Comparison of ENCODE assay signal across 8 cellular contexts in the genomic region with DNA sequence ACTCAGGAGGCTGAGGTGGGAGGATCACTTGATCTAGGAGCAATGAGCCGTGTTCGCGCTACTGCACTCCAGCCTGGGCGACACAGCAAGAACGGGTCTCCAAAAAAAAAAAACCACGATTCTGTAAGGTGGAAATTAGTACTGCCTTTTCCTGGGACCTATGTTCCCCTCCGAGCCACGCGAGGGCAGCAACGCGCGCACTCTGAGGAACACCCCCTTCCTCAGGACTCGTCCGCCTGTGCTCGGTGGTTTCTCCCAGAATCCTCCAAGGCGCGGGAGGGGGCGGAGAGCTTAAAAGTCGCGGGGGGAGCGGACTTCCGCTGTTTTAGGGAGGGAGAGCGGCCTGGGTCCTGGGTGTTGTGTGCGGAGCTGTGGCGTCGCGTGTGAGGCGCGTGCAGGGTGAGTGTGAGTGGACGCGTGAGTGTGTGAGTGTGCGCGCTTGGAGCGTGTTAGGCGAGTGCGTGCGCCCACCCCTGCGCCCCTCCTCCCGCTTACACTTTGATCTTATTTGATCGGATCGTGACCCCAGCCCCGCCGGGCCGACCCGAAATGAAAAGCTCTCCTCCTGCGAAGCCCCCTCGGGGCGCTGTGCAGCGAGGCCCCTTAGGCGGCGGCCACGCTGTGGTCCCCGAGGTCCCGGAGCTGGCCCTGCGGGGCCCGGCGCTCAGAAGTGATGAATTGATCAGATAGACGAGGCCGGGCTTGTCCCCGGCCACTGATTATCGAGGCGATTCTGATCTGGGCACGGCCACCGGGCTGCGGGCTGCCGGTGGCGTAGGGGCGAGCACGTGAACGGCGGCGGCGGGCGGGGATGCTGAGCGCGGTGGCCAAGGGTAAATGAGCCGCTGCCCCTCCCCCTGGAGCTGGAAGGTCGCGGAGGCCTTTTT. TPM values are rescaled to one million over a fixed set of nuclear protein-coding genes. Genes with fewer than 3 reads are reported as not detected.
DNase-seq lines count a peak whose midpoint lies in the region; ATAC-seq, FAIRE-seq and TF ChIP-seq lines count a peak whose summit lies in the region.

No MANE protein-coding gene starts in this region.

- CTCF ChIA-PET in Caco-2 (lab: Charles Lee): interaction anchor here (0.6 to 1.8 kb wide), 11 partner anchors 8 to 183 kb away, joined by 3 to 13 read pairs (median 3); a partner anchor contains a TSS

- H3K4me1 ChIP-seq in Caco-2 (0 out of 2 replicates have a peak, but pooled peaks cover 3% of the 10 kb centered on the region), endodermal cell (ENCODE audit: control insufficient read depth, insufficient read depth, low read length) (no peaks in the 10 kb centered on the region)

- H3K27me3 ChIP-seq in Caco-2 (replicated peaks; ENCODE audit: control insufficient read depth, insufficient read depth, low read length): no peaks in the 10 kb centered on the region
- no peaks in the 10 kb centered on the region for H3K27me3 ChIP-seq in endodermal cell (ENCODE audit: control insufficient read depth, insufficient read depth, low read length, poor library complexity, severe bottlenecking)

- TF ChIP-seq CTCF in Caco-2 (IDR thresholded peaks at IDR 0.05; ENCODE audit: insufficient read depth in 1 of 2, low read depth in 1 of 2, low read length in 1 of 2, severe bottlenecking in 1 of 2, unreplicated experiment in 1 of 2) (peak; percentile 52 to 72), endodermal cell (conservative IDR thresholded peaks at IDR 0.05) (peak; percentile 89), mesothelial cell of epicardium (IDR thresholded peaks at IDR 0.05; ENCODE audit: unreplicated experiment) (peak; percentile 80)

- no peaks in the 10 kb centered on the region for H3K9me3 Mint-ChIP-seq in Caco-2 (ENCODE audit: unreplicated experiment)
- H3K9me3 Mint-ChIP-seq in endodermal cell: no peaks in the 10 kb centered on the region
- H3K9me3 Mint-ChIP-seq in mesothelial cell of epicardium: no peaks in the 10 kb centered on the region

- H3K4me3 Mint-ChIP-seq in Caco-2 (ENCODE audit: unreplicated experiment) (peak overlapping the region; percentile 92), endodermal cell (peak overlapping the region; percentile 98), mesothelial cell of epicardium (peak overlapping the region; percentile 94)

- H3K27ac ChIP-seq in endodermal cell (ENCODE audit: low read depth, low read length): peak overlapping the region; percentile 87

- peak; percentile 33 for FAIRE-seq in HTR-8/SVneo (lab: Jason Lieb, UNC)

- H3K36me3 Mint-ChIP-seq in Caco-2 (ENCODE audit: insufficient read depth, unreplicated experiment) (peaks cover 34% of the 10 kb centered on the region), endodermal cell (ENCODE audit: low read depth) (peaks cover 13% of the 10 kb centered on the region), mesothelial cell of epicardium (peaks cover 3% of the 10 kb centered on the region)

- H3K27ac Mint-ChIP-seq in Caco-2 (ENCODE audit: unreplicated experiment) (peak overlapping the region; percentile 98), endodermal cell (peak overlapping the region; percentile 97), mesothelial cell of epicardium (peak overlapping the region; percentile 96)

- POLR2A ChIA-PET in Caco-2 (lab: Charles Lee): interaction anchor here (0.5 to 1.6 kb wide), 10 partner anchors 10 to 439 kb away, joined by 3 to 14 read pairs (median 5); a partner anchor contains a TSS

- intact Hi-C loops in Caco-2 (cut with micrococcal nuclease; ENCODE audit: unreplicated experiment): loop anchor here (1.0 to 10.0 kb wide), 2 partner anchors 9 to 165 kb away; no protein-coding TSS in a partner anchor

- H3K9ac ChIP-seq in endodermal cell (ENCODE audit: extremely low read depth, low read length, poor library complexity, severe bottlenecking): peak overlapping the region; percentile 85

- DNase-seq in Caco-2 (peak; percentile 94 to 96), HTR-8/SVneo (ENCODE audit: insufficient read length, low spot score) (peak; percentile 84), NOMO-1 treated with DMSO at 0.1 percent for 48 hours (lab: John Stamatoyannopoulos, UW; ENCODE audit: unreplicated experiment) (peak; percentile 96), endodermal cell (peak; percentile 99), mesothelial cell of epicardium (ENCODE audit: low spot score in 2 of 2, unreplicated experiment in 2 of 2) (peak; percentile 89 to 94)
- DNase-seq in activated CD8-positive, alpha-beta memory T cell treated with anti-CD3 and anti-CD28 coated beads, Interleukin-2, amount 50 U/mL, for 1 hour (ENCODE audit: extremely low read depth): peak; percentile 92
- peak; percentile 92 to 93 for DNase-seq in stimulated activated CD8-positive, alpha-beta memory T cell treated with anti-CD3 and anti-CD28 coated beads, Interleukin-15, amount 100 ng/mL, for 48 hours (ENCODE audit: low read depth in 2 of 2)

- H3K4me1 Mint-ChIP-seq in Caco-2 (ENCODE audit: low read depth, unreplicated experiment): no peaks in the 10 kb centered on the region
- H3K4me1 Mint-ChIP-seq in endodermal cell: peaks cover 3% of the 10 kb centered on the region
- H3K4me1 Mint-ChIP-seq in mesothelial cell of epicardium: peaks cover 3% of the 10 kb centered on the region

- H3K9me3 ChIP-seq in Caco-2 (no peaks in the 10 kb centered on the region), endodermal cell (ENCODE audit: control insufficient read depth, low read length) (no peaks in the 10 kb centered on the region)

- H3K4me3 ChIP-seq in Caco-2 (ENCODE audit: low read depth, low read length) (peak overlapping the region; percentile 84), endodermal cell (ENCODE audit: low read length) (peak overlapping the region; percentile 95)

- H3K36me3 ChIP-seq in Caco-2 (ENCODE audit: control insufficient read depth, insufficient read depth, low read length) (no peaks in the 10 kb centered on the region), endodermal cell (ENCODE audit: control insufficient read depth, insufficient read depth, low read length) (peaks cover 19% of the 10 kb centered on the region)

- BruUV-seq in Caco-2 (replicated peaks; lab: Mats Ljungman, UMichigan): TSS peak; percentile 75

- peak; percentile 91 for ATAC-seq in GM21360 (IDR thresholded peaks at IDR 0.05; ENCODE audit: unreplicated experiment)

- H3K27me3 Mint-ChIP-seq in Caco-2 (ENCODE audit: insufficient read depth, unreplicated experiment): no peaks in the 10 kb centered on the region
- H3K27me3 Mint-ChIP-seq in endodermal cell (ENCODE audit: insufficient read depth): no peaks in the 10 kb centered on the region
- H3K27me3 Mint-ChIP-seq in mesothelial cell of epicardium (ENCODE audit: low read depth): no peaks in the 10 kb centered on the region

- WGBS in endodermal cell (ENCODE audit: insufficient coverage in 1 of 2, insufficient read length in 1 of 2), 2 experiments: 0 to 6% methylated on average over 11 to 79 of the region's 79 CpGs

RNA-seq across cellular contexts. Expression of a gene that starts 9.6 kb away (rescaled TPM):
- total RNA-seq in Caco-2 (2022) (21.8 and 23.5 TPM in 2 replicates), endodermal cell (10 to 100 TPM; 14.6 to 23.0 TPM), mesothelial cell of epicardium (33.5 to 36.1 TPM (median 35.0 TPM) in 3 replicates)
- polyA plus RNA-seq in endodermal cell (2013, experiment 1 of 2): 19.6 TPM
- polyA plus RNA-seq in endodermal cell (2013, experiment 2 of 2): 17.1 TPM

RNA-seq across cellular contexts. Expression of a gene that starts 13.8 kb away (rescaled TPM):
- total RNA-seq in Caco-2 (2022) (0.75 and 1.6 TPM in 2 replicates), endodermal cell (under 1 TPM; 0.48 to 0.89 TPM), mesothelial cell of epicardium (0.34 to 0.86 TPM (median 0.80 TPM) in 3 replicates)
- polyA plus RNA-seq in endodermal cell (2013, experiment 1 of 2): 2.2 TPM
- polyA plus RNA-seq in endodermal cell (2013, experiment 2 of 2): 2.1 TPM

RNA-seq across cellular contexts. Expression of a gene that starts 24.3 kb away (rescaled TPM):
- total RNA-seq in Caco-2 (2022): 21.9 and 25.1 TPM in 2 replicates
- total RNA-seq in endodermal cell: 10 to 100 TPM; 39.2 to 48.6 TPM
- 35.5 TPM for polyA plus RNA-seq in endodermal cell (2013, experiment 1 of 2)
- 37.9 TPM for polyA plus RNA-seq in endodermal cell (2013, experiment 2 of 2)
- total RNA-seq in mesothelial cell of epicardium: 27.0 to 30.0 TPM (median 27.2 TPM) in 3 replicates

RNA-seq across cellular contexts. Expression of a gene that starts 58.2 kb away (rescaled TPM):
- total RNA-seq in Caco-2 (2022): 3.6 and 3.7 TPM in 2 replicates
- total RNA-seq in endodermal cell: 1 to 10 TPM; 7.5 to 9.2 TPM
- polyA plus RNA-seq in endodermal cell (2013, experiment 1 of 2): 13.4 TPM
- polyA plus RNA-seq in endodermal cell (2013, experiment 2 of 2): 13.4 TPM
- 11.3 to 12.6 TPM (median 11.3 TPM) in 3 replicates for total RNA-seq in mesothelial cell of epicardium

Comparison
In these comparisons a context has a peak if more than half of its experiments do, and no peak if none do; other contexts are left out.
1. Peak in every context shown above with its lines: DNase-seq, ATAC-seq, H3K4me3 ChIP-seq and H3K27ac ChIP-seq.